12 cellular contexts compared by ENCODE assay signal in the genomic region with DNA sequence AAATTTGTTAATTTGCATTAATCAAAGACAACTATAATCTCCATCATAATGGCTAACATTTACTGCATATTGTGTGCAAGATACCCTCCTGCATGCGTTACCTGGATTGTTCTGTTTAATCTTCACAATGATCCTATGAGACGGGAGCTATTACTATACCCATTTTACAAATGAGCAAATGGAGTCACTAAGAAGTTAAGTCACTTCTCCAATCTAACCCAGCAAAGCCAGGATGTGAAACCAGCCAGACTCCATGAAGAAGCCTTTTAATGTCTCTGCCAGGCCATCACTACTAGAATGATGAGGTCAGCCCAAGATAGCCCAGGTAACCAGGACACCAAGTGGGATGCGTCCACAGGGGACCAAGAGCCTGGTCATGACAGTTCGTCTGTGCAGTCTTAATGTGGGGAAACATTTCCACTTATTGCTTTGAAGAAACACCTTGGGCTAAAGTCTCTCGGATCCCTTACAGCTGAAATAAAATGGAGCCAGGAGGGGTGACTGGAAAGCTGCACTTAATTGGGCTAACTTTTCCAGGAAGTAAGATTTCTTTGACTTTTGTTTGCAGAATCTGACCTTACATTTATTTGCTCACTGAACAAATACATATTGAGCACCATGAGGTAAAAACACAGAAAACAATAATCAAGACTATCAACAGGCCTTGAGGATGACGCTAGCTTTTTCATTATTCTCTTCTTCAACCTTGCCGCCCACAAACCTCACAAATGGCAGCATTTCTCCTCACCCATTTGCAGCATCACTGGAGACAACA. TPM values are rescaled to one million over a fixed set of nuclear protein-coding genes. Genes with fewer than 3 reads are reported as not detected.
DNase-seq lines count a peak whose midpoint lies in the region; TF ChIP-seq lines count a peak whose summit lies in the region.
"Had no signal": no experiment of that assay in that cellular context is flagged by ENCODE, and none has a peak within 500 bp of the region (broad histone marks: within the 10 kb centered on the region; RNA-seq: fewer than 3 reads in every experiment).

No MANE protein-coding gene starts in this region.

- H3K4me3 ChIP-seq in left ventricle myocardium inferior, result peak overlapping the region; percentile 73
- no peak overlapping the region for H3K4me3 ChIP-seq in SJCRH30
- H3K4me3 ChIP-seq: hepatocyte had no signal

- DNase-seq in left ventricle myocardium inferior (no peak), cardiac septum (ENCODE audit: low spot score) (no peak), SJCRH30 (no peak), glutamatergic neuron (no peak), type B pancreatic cell (ENCODE audit: extremely low spot score, unreplicated experiment) (no peak), hepatic stellate cell (ENCODE audit: low spot score) (no peak), NCI-H510A treated with DMSO at 0.1 percent for 48 hours (lab: John Stamatoyannopoulos, UW) (no peak), SK-N-DZ (ENCODE audit: low spot score) (no peak)

- H3K27ac ChIP-seq in left ventricle myocardium inferior (replicated peaks) (no peak overlapping the region), SJCRH30 (peak overlapping the region; percentile 88)
- H3K27ac ChIP-seq: hepatocyte, sigmoid colon, upper lobe of right lung had no signal

- H3K36me3 ChIP-seq in left ventricle myocardium inferior, result no peaks in the 10 kb centered on the region
- peaks cover 20% of the 10 kb centered on the region for H3K36me3 ChIP-seq in SJCRH30
- H3K36me3 ChIP-seq: sigmoid colon, upper lobe of right lung had no signal

- no peaks in the 10 kb centered on the region for H3K27me3 ChIP-seq in left ventricle myocardium inferior (ENCODE audit: low read depth)
- no peaks in the 10 kb centered on the region for H3K27me3 ChIP-seq in SJCRH30
- H3K27me3 ChIP-seq: hepatocyte, upper lobe of right lung had no signal

- no peaks in the 10 kb centered on the region for H3K9me3 ChIP-seq in left ventricle myocardium inferior (replicated peaks)
- no peaks in the 10 kb centered on the region for H3K9me3 ChIP-seq in SJCRH30 (replicated peaks)
- H3K9me3 ChIP-seq: HAP-1, sigmoid colon, upper lobe of right lung had no signal

- H3K4me3 Mint-ChIP-seq in glutamatergic neuron (ENCODE audit: unreplicated experiment), result peak overlapping the region; percentile 89
- H3K4me3 Mint-ChIP-seq in type B pancreatic cell, result peak overlapping the region; percentile 91

- H3K27ac Mint-ChIP-seq in glutamatergic neuron (ENCODE audit: unreplicated experiment) (peak overlapping the region; percentile 22), type B pancreatic cell (peak overlapping the region; percentile 60)

- H3K36me3 Mint-ChIP-seq in glutamatergic neuron (ENCODE audit: unreplicated experiment), result no peaks in the 10 kb centered on the region
- no peaks in the 10 kb centered on the region for H3K36me3 Mint-ChIP-seq in type B pancreatic cell

- H3K4me1 Mint-ChIP-seq in glutamatergic neuron (ENCODE audit: low read depth, unreplicated experiment) (no peaks in the 10 kb centered on the region), type B pancreatic cell (ENCODE audit: unreplicated experiment) (peaks cover 17% of the 10 kb centered on the region)

- H3K4me1 ChIP-seq in left ventricle myocardium inferior (peaks cover 13% of the 10 kb centered on the region), SJCRH30 (peaks cover 11% of the 10 kb centered on the region)

- intact Hi-C loops in left ventricle myocardium inferior (cut with micrococcal nuclease) (no loop called here), cardiac septum (cut with DNase I) (no loop called here)

- no peak for TF ChIP-seq CTCF in left ventricle myocardium inferior (IDR thresholded peaks at IDR 0.05; ENCODE audit: borderline replicate concordance)
- TF ChIP-seq CTCF in glutamatergic neuron (IDR thresholded peaks at IDR 0.05; ENCODE audit: partially characterized antibody, unreplicated experiment), result no peak
- no peak for TF ChIP-seq CTCF in type B pancreatic cell (conservative IDR thresholded peaks at IDR 0.05)

- H3K9me3 Mint-ChIP-seq in glutamatergic neuron (ENCODE audit: unreplicated experiment) (peaks cover 6% of the 10 kb centered on the region), type B pancreatic cell (no peaks in the 10 kb centered on the region)

- no peaks in the 10 kb centered on the region for H3K27me3 Mint-ChIP-seq in glutamatergic neuron (ENCODE audit: unreplicated experiment)
- H3K27me3 Mint-ChIP-seq in type B pancreatic cell, result no peaks in the 10 kb centered on the region

RNA-seq across cellular contexts. Expression of a gene that starts 0.9 kb away (rescaled TPM):
- 0.44 TPM for total RNA-seq in left ventricle myocardium inferior
- total RNA-seq in cardiac septum, result 0.54 TPM
- total RNA-seq in SJCRH30 (2014; rRNA removed; shearing (Covaris generic)), result 47.0 and 52.1 TPM in 2 replicates
- 2.4 TPM for total RNA-seq in glutamatergic neuron (ENCODE audit: unreplicated experiment)
- total RNA-seq in type B pancreatic cell (ENCODE audit: low replicate concordance), result 5.4 and 12.7 TPM in 2 replicates
- 9.7 and 11.4 TPM in 2 replicates for polyA plus RNA-seq in SK-N-DZ (2014; cell fraction: cytosol; rRNA removed)
- 5.0 and 14.0 TPM in 2 replicates for polyA plus RNA-seq in SK-N-DZ (2014; cell fraction: nucleus; rRNA removed)
